ENCODE assay signal across 8 cellular contexts in genomic region chr11:112881461-112881860, GRCh38.
DNase-seq lines count a peak whose midpoint lies in the region; ATAC-seq lines count a peak whose summit lies in the region.

No MANE protein-coding gene starts in this region.

- no peaks in the 10 kb centered on the region for H3K27me3 ChIP-seq in muscle layer of colon (ENCODE audit: control insufficient read depth in 1 of 2, insufficient read depth in 2 of 2, low read length in 2 of 2)
- H3K27me3 ChIP-seq in effector memory CD4-positive, alpha-beta T cell (replicated peaks; ENCODE audit: control insufficient read depth, insufficient read depth, low read length, poor library complexity, severe bottlenecking), result no peaks in the 10 kb centered on the region

- in situ Hi-C loops in KBM-7 (cut with MboI; ENCODE audit: low pct_unique_long_range_greater_than_20kb, low sequenced_read_pairs), result no loop called here

- no peaks in the 10 kb centered on the region for H3K36me3 Mint-ChIP-seq in activated T-cell treated with anti-CD3 and anti-CD28 coated beads, Interleukin-2, amount 50 U/mL, for 4 hours (ENCODE audit: insufficient read depth)

- H3K9me3 Mint-ChIP-seq in activated T-cell treated with anti-CD3 and anti-CD28 coated beads, Interleukin-2, amount 50 U/mL, for 4 hours, result no peaks in the 10 kb centered on the region

- peak overlapping the region; percentile 18 to 63 for H3K4me3 ChIP-seq in muscle layer of colon (ENCODE audit: low read depth in 1 of 2, low read length in 2 of 2)
- no peak overlapping the region for H3K4me3 ChIP-seq in effector memory CD4-positive, alpha-beta T cell (ENCODE audit: insufficient read depth, low read depth, low read length, poor library complexity, severe bottlenecking)

- no peak overlapping the region for H3K4me3 Mint-ChIP-seq in activated T-cell treated with anti-CD3 and anti-CD28 coated beads, Interleukin-2, amount 50 U/mL, for 4 hours

- no peak overlapping the region for H3K27ac ChIP-seq in muscle layer of colon (ENCODE audit: low read depth, low read length)
- H3K27ac ChIP-seq in effector memory CD4-positive, alpha-beta T cell (ENCODE audit: insufficient read depth, low read length, poor library complexity, severe bottlenecking), result no peak overlapping the region

- DNase-seq in GM03348 (ENCODE audit: low spot score), result peak; percentile 95
- DNase-seq in NCI-H82 (lab: John Stamatoyannopoulos, UW), result peak; percentile 92
- DNase-seq in fibroblast of peridontal ligament (ENCODE audit: extremely low read depth), result peak; percentile 25
- DNase-seq in KBM-7, result no peak
- DNase-seq in activated T-cell treated with anti-CD3 and anti-CD28 coated beads, Interleukin-2, amount 50 U/mL, for 4 hours, result no peak
- no peak for DNase-seq in stimulated activated naive CD4-positive, alpha-beta T cell treated with Interleukin-2 at 50 U/mL for 16 hours (lab: John Stamatoyannopoulos, UW)
- no peak for DNase-seq in effector memory CD4-positive, alpha-beta T cell

- no peak for ATAC-seq in activated T-cell treated with anti-CD3 and anti-CD28 coated beads, Interleukin-2, amount 50 U/mL, for 4 hours

- peak overlapping the region; percentile 56 for H3K9ac ChIP-seq in muscle layer of colon (ENCODE audit: low read length)

- no peaks in the 10 kb centered on the region for H3K36me3 ChIP-seq in muscle layer of colon (ENCODE audit: insufficient read depth, low read length)
- H3K36me3 ChIP-seq in effector memory CD4-positive, alpha-beta T cell (ENCODE audit: control insufficient read depth, insufficient read depth, low read length), result no peaks in the 10 kb centered on the region

- H3K4me1 Mint-ChIP-seq in activated T-cell treated with anti-CD3 and anti-CD28 coated beads, Interleukin-2, amount 50 U/mL, for 4 hours (ENCODE audit: low read depth), result peaks cover 5% of the 10 kb centered on the region

- H3K27me3 Mint-ChIP-seq in activated T-cell treated with anti-CD3 and anti-CD28 coated beads, Interleukin-2, amount 50 U/mL, for 4 hours (ENCODE audit: low read depth), result no peaks in the 10 kb centered on the region

- H3K9me3 ChIP-seq in muscle layer of colon (ENCODE audit: low read length), result no peaks in the 10 kb centered on the region
- no peaks in the 10 kb centered on the region for H3K9me3 ChIP-seq in effector memory CD4-positive, alpha-beta T cell (ENCODE audit: control insufficient read depth, low read length)

- H3K4me1 ChIP-seq in muscle layer of colon (ENCODE audit: insufficient read depth, low read length), result peaks cover 7% of the 10 kb centered on the region
- H3K4me1 ChIP-seq in effector memory CD4-positive, alpha-beta T cell (ENCODE audit: control insufficient read depth, insufficient read depth, low read length, poor library complexity, severe bottlenecking), result no peaks in the 10 kb centered on the region

Comparison
In these comparisons a context has a peak if more than half of its experiments do, and no peak if none do; other contexts are left out.
1. DNase-seq: peak in GM03348 (single experiment), NCI-H82 (single experiment) and fibroblast of peridontal ligament (single experiment); none in KBM-7 (single experiment), activated T-cell treated with anti-CD3 and anti-CD28 coated beads, Interleukin-2, amount 50 U/mL, for 4 hours (single experiment), stimulated activated naive CD4-positive, alpha-beta T cell treated with Interleukin-2 at 50 U/mL for 16 hours (single experiment) and effector memory CD4-positive, alpha-beta T cell (0 of 3).